17 cellular contexts compared by ENCODE assay signal in genomic region chr5:147180751-147181150, GRCh38. TPM values are rescaled to one million over a fixed set of nuclear protein-coding genes. Genes with fewer than 3 reads are reported as not detected.
DNase-seq lines count a peak whose midpoint lies in the region; ATAC-seq and TF ChIP-seq lines count a peak whose summit lies in the region.
"Had no signal": no experiment of that assay in that cellular context is flagged by ENCODE, and none has a peak within 500 bp of the region (broad histone marks: within the 10 kb centered on the region; RNA-seq: fewer than 3 reads in every experiment).

No MANE protein-coding gene starts in this region.

- H3K4me3 ChIP-seq in choroid plexus epithelial cell (ENCODE audit: low read depth, low read length), result no peak overlapping the region
- H3K4me3 ChIP-seq in osteoblast (ENCODE audit: insufficient read depth, low read length), result no peak overlapping the region
- H3K4me3 ChIP-seq: HAP-1 had no signal

- no peaks in the 10 kb centered on the region for H3K9me3 ChIP-seq in osteoblast (ENCODE audit: low read depth, low read length)
- H3K9me3 ChIP-seq: HAP-1 had no signal

- H3K27ac ChIP-seq in osteoblast (ENCODE audit: low read depth, low read length), result no peak overlapping the region

- no peaks in the 10 kb centered on the region for H3K36me3 ChIP-seq in osteoblast (ENCODE audit: insufficient read depth, low read length)
- H3K36me3 ChIP-seq: HAP-1 had no signal

- no peaks in the 10 kb centered on the region for H3K9me3 Mint-ChIP-seq in nephron progenitor cell
- H3K9me3 Mint-ChIP-seq: HFFc6 had no signal

- no peaks in the 10 kb centered on the region for H3K36me3 Mint-ChIP-seq in nephron progenitor cell (ENCODE audit: low read depth)
- H3K36me3 Mint-ChIP-seq: CD4-positive, alpha-beta memory T cell had no signal

- H3K4me2 ChIP-seq in osteoblast (ENCODE audit: insufficient read depth, low read length), result no peak overlapping the region

- DNase-seq in NCI-H226 (peak; percentile 74), choroid plexus epithelial cell (ENCODE audit: low read depth) (peak; percentile 11), osteoblast (ENCODE audit: insufficient read length, low spot score, missing footprints) (peak; percentile 32), NCI-H187 (lab: John Stamatoyannopoulos, UW) (no peak), nephron progenitor cell (no peak)
- DNase-seq: 8988T; C1 segment of cervical spinal cord; Calu3; CD4-positive, alpha-beta memory T cell; COR-L47; DMS53; DND-41; GOT3; HFFc6 had no signal

- TF ChIP-seq CTCF in choroid plexus epithelial cell (conservative IDR thresholded peaks at IDR 0.05; ENCODE audit: low read depth, low read length) (no peak), osteoblast (IDR thresholded peaks at IDR 0.05; ENCODE audit: extremely low read depth, low read depth, low read length) (no peak), nephron progenitor cell (IDR thresholded peaks at IDR 0.05) (no peak)

- no peaks in the 10 kb centered on the region for H4K20me1 ChIP-seq in osteoblast (ENCODE audit: insufficient read depth, low read length)

- no peak for ATAC-seq in HG02588 (IDR thresholded peaks at IDR 0.05; ENCODE audit: unreplicated experiment)

- H3K27ac Mint-ChIP-seq in nephron progenitor cell, result no peak overlapping the region
- H3K27ac Mint-ChIP-seq: CD4-positive, alpha-beta memory T cell; HFFc6 had no signal

- H3K27me3 ChIP-seq in osteoblast (ENCODE audit: insufficient read depth, low read length), result no peaks in the 10 kb centered on the region

- H3K4me3 Mint-ChIP-seq in nephron progenitor cell, result no peak overlapping the region
- H3K4me3 Mint-ChIP-seq: CD4-positive, alpha-beta memory T cell; HFFc6 had no signal

- H2AFZ ChIP-seq in osteoblast (ENCODE audit: low read length), result no peak overlapping the region

- no peaks in the 10 kb centered on the region for H3K79me2 ChIP-seq in osteoblast (ENCODE audit: insufficient read depth, low read length)

- no peaks in the 10 kb centered on the region for H3K4me1 Mint-ChIP-seq in nephron progenitor cell
- H3K4me1 Mint-ChIP-seq: CD4-positive, alpha-beta memory T cell had no signal

- H3K4me1 ChIP-seq in osteoblast (ENCODE audit: insufficient read depth, low read length), result peaks cover 4% of the 10 kb centered on the region
- H3K4me1 ChIP-seq: HAP-1 had no signal

- H3K27me3 Mint-ChIP-seq in nephron progenitor cell (ENCODE audit: low read depth, poor library complexity), result peaks cover 11% of the 10 kb centered on the region
- H3K27me3 Mint-ChIP-seq: CD4-positive, alpha-beta memory T cell had no signal

RNA-seq across cellular contexts. Expression of gene STK32A, which starts 54.1 kb away (rescaled TPM):
- 1.2 and 1.8 TPM in 2 replicates for total RNA-seq in osteoblast
- total RNA-seq: A673; CD4-positive, alpha-beta memory T cell had no signal

Comparison
In these comparisons a context has a peak if more than half of its experiments do, and no peak if none do; other contexts are left out.
1. DNase-seq: peak in NCI-H226 (single experiment), choroid plexus epithelial cell (single experiment) and osteoblast (single experiment); none in NCI-H187 (0 of 2) and nephron progenitor cell (single experiment).